In the genomic region with DNA sequence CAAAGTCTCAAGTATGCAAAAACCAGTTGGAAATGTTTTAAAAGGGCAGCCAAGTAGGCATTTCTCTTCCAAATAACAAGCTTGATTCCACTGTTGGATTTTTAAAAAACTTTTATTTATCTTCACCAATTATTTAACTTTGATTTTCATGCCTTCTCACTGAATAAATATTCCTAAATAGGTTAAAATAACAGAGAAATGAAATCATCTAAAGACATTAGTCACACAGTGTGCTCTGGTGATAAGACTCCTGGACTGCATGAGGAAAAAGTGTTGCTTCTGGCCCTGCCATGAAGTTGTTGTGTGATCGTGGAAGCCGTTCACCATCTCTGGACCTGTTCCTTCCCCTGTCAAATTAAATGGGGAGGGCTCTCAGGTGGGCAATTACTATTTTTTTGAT, we compare ENCODE assay signal across 1 cellular context.
TF ChIP-seq lines count a peak whose summit lies in the region.

No MANE protein-coding gene starts in this region.

TF ChIP-seq in A549, 52 proteins besides CTCF, POLR2A, EP300 and RAD21:
- TF ChIP-seq KDM5A (IDR thresholded peaks at IDR 0.05), result no peak
- no peak for TF ChIP-seq HDAC2 (IDR thresholded peaks at IDR 0.05)
- no peak for TF ChIP-seq MYC (IDR thresholded peaks at IDR 0.05; ENCODE audit: borderline replicate concordance, low read length)
- TF ChIP-seq ZNF302 (CRISPR knock-in tag; IDR thresholded peaks at IDR 0.05), result no peak
- TF ChIP-seq SMC3 (IDR thresholded peaks at IDR 0.05), result no peak
- TF ChIP-seq FOXS1 (CRISPR knock-in tag; IDR thresholded peaks at IDR 0.05), result no peak
- no peak for TF ChIP-seq TP53 (CRISPR knock-in tag; IDR thresholded peaks at IDR 0.05)
- no peak for TF ChIP-seq POLR2AphosphoS2 (conservative IDR thresholded peaks at IDR 0.05; ENCODE audit: low read length)
- TF ChIP-seq GATA3 (IDR thresholded peaks at IDR 0.05; ENCODE audit: borderline replicate concordance), result no peak
- TF ChIP-seq CHD4 (IDR thresholded peaks at IDR 0.05; ENCODE audit: borderline replicate concordance), result no peak
TF ChIP-seq in A549: peak in this region for 0.
